Comparison of ENCODE assay signal across 1 cellular context in the genomic region with DNA sequence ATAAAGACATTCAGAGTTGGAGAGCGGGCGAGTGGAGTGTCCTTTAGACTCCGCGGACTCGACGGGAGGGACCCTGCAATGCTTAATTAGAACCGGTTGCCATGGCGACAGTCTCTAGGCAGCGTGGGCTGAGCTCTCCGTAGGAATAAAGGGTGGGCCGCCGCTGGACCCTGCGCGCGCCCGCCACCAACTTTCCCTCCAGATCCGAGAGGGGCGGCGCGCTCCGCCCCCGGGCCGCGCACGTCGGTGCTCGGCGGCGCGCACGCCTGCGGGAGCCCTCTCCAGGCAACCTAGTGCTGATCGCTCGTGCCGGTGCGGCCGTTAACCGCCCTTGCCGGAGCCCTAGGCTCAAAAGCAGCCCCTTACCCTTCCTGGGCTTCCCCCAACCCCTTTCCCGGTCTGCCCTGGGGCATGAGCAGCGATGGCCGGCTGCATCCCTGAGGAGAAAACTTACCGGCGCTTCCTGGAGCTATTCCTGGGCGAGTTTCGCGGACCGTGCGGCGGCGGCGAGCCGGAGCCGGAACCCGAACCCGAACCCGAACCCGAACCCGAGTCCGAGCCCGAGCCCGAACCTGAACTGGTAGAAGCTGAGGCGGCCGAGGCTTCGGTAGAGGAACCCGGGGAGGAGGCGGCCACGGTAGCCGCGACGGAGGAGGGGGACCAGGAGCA.
TF ChIP-seq lines count a peak whose summit lies in the region.

A gene (plus strand): TSS at position 278 of the 669 bp plus-strand sequence.

TF ChIP-seq in K562, 482 proteins besides CTCF, POLR2A, EP300 and RAD21 (continued from another document and continues in another):
- peak; percentile 84 for TF ChIP-seq BHLHE40 (IDR thresholded peaks at IDR 0.05; ENCODE audit: low read length)
- no peak for TF ChIP-seq PML (IDR thresholded peaks at IDR 0.05; ENCODE audit: low read length)
- TF ChIP-seq SETDB1 (IDR thresholded peaks at IDR 0.05; ENCODE audit: low read length) = no peak
- no peak for TF ChIP-seq KLF13 (tag; IDR thresholded peaks at IDR 0.05; ENCODE audit: borderline replicate concordance, low read depth)
- no peak for TF ChIP-seq SMAD2 (IDR thresholded peaks at IDR 0.05; ENCODE audit: low read depth, low read length)
- no peak for TF ChIP-seq MECOM (CRISPR knock-in tag; IDR thresholded peaks at IDR 0.05)
- no peak for TF ChIP-seq ZNF444 (CRISPR knock-in tag; IDR thresholded peaks at IDR 0.05)
- TF ChIP-seq RBM15 (IDR thresholded peaks at IDR 0.05; ENCODE audit: insufficient read depth, low read length) = no peak
- TF ChIP-seq BRD4 (IDR thresholded peaks at IDR 0.05) = no peak
- no peak for TF ChIP-seq ZNF146 (CRISPR knock-in tag; IDR thresholded peaks at IDR 0.05; ENCODE audit: unreplicated experiment)
- no peak for TF ChIP-seq ASH1L (IDR thresholded peaks at IDR 0.05; ENCODE audit: borderline replicate concordance, low read depth, partially characterized antibody)
- no peak for TF ChIP-seq HDAC1 (IDR thresholded peaks at IDR 0.05)
- TF ChIP-seq HLTF (IDR thresholded peaks at IDR 0.05) = no peak
- TF ChIP-seq, protein P1, sequence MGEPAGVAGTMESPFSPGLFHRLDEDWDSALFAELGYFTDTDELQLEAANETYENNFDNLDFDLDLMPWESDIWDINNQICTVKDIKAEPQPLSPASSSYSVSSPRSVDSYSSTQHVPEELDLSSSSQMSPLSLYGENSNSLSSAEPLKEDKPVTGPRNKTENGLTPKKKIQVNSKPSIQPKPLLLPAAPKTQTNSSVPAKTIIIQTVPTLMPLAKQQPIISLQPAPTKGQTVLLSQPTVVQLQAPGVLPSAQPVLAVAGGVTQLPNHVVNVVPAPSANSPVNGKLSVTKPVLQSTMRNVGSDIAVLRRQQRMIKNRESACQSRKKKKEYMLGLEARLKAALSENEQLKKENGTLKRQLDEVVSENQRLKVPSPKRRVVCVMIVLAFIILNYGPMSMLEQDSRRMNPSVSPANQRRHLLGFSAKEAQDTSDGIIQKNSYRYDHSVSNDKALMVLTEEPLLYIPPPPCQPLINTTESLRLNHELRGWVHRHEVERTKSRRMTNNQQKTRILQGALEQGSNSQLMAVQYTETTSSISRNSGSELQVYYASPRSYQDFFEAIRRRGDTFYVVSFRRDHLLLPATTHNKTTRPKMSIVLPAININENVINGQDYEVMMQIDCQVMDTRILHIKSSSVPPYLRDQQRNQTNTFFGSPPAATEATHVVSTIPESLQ (CRISPR knock-in tag; IDR thresholded peaks at IDR 0.05) = 0 out of 2 replicates have a peak, but pooled peaks have one; percentile 33
- TF ChIP-seq CC2D1A (IDR thresholded peaks at IDR 0.05) = no peak
- no peak for TF ChIP-seq MCM3 (IDR thresholded peaks at IDR 0.05)
- TF ChIP-seq, protein P2, sequence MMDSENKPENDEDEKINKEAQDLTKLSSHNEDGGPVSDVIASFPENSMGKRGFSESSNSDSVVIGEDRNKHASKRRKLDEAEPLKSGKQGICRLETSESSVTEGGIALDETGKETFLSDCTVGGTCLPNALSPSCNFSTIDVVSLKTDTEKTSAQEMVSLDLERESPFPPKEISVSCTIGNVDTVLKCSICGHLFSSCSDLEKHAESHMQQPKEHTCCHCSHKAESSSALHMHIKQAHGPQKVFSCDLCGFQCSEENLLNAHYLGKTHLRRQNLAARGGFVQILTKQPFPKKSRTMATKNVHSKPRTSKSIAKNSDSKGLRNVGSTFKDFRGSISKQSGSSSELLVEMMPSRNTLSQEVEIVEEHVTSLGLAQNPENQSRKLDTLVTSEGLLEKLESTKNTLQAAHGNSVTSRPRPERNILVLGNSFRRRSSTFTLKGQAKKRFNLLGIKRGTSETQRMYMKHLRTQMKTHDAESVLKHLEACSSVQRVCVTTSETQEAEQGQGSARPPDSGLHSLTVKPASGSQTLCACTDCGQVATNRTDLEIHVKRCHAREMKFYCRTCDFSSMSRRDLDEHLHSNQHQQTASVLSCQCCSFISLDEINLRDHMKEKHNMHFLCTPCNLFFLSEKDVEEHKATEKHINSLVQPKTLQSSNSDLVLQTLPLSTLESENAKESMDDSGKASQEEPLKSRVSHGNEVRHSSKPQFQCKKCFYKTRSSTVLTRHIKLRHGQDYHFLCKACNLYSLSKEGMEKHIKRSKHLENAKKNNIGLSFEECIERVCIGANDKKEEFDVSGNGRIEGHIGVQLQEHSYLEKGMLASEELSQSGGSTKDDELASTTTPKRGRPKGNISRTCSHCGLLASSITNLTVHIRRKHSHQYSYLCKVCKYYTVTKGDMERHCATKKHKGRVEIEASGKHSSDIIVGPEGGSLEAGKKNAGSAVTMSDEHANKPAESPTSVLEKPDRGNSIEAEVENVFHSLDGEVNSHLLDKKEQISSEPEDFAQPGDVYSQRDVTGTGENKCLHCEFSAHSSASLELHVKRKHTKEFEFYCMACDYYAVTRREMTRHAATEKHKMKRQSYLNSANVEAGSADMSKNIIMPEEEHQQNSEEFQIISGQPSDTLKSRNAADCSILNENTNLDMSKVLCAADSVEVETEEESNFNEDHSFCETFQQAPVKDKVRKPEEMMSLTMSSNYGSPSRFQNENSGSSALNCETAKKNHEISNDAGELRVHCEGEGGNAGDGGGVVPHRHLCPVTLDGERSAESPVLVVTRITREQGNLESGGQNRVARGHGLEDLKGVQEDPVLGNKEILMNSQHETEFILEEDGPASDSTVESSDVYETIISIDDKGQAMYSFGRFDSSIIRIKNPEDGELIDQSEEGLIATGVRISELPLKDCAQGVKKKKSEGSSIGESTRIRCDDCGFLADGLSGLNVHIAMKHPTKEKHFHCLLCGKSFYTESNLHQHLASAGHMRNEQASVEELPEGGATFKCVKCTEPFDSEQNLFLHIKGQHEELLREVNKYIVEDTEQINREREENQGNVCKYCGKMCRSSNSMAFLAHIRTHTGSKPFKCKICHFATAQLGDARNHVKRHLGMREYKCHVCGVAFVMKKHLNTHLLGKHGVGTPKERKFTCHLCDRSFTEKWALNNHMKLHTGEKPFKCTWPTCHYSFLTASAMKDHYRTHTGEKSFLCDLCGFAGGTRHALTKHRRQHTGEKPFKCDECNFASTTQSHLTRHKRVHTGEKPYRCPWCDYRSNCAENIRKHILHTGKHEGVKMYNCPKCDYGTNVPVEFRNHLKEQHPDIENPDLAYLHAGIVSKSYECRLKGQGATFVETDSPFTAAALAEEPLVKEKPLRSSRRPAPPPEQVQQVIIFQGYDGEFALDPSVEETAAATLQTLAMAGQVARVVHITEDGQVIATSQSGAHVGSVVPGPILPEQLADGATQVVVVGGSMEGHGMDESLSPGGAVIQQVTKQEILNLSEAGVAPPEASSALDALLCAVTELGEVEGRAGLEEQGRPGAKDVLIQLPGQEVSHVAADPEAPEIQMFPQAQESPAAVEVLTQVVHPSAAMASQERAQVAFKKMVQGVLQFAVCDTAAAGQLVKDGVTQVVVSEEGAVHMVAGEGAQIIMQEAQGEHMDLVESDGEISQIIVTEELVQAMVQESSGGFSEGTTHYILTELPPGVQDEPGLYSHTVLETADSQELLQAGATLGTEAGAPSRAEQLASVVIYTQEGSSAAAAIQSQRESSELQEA (IDR thresholded peaks at IDR 0.05; ENCODE audit: low read depth) = no peak
- no peak; the same call in 1 of the 2 replicates for TF ChIP-seq TCF3 (CRISPR knock-in tag; IDR thresholded peaks at IDR 0.05)
- no peak for TF ChIP-seq ZEB2 (IDR thresholded peaks at IDR 0.05)
- no peak for TF ChIP-seq NFRKB (IDR thresholded peaks at IDR 0.05; ENCODE audit: low read depth)
- TF ChIP-seq, protein P3, sequence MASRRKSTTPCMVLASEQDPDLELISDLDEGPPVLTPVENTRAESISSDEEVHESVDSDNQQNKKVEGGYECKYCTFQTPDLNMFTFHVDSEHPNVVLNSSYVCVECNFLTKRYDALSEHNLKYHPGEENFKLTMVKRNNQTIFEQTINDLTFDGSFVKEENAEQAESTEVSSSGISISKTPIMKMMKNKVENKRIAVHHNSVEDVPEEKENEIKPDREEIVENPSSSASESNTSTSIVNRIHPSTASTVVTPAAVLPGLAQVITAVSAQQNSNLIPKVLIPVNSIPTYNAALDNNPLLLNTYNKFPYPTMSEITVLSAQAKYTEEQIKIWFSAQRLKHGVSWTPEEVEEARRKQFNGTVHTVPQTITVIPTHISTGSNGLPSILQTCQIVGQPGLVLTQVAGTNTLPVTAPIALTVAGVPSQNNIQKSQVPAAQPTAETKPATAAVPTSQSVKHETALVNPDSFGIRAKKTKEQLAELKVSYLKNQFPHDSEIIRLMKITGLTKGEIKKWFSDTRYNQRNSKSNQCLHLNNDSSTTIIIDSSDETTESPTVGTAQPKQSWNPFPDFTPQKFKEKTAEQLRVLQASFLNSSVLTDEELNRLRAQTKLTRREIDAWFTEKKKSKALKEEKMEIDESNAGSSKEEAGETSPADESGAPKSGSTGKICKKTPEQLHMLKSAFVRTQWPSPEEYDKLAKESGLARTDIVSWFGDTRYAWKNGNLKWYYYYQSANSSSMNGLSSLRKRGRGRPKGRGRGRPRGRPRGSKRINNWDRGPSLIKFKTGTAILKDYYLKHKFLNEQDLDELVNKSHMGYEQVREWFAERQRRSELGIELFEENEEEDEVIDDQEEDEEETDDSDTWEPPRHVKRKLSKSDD (conservative IDR thresholded peaks at IDR 0.05; ENCODE audit: low read length) = no peak
- TF ChIP-seq, protein P4, sequence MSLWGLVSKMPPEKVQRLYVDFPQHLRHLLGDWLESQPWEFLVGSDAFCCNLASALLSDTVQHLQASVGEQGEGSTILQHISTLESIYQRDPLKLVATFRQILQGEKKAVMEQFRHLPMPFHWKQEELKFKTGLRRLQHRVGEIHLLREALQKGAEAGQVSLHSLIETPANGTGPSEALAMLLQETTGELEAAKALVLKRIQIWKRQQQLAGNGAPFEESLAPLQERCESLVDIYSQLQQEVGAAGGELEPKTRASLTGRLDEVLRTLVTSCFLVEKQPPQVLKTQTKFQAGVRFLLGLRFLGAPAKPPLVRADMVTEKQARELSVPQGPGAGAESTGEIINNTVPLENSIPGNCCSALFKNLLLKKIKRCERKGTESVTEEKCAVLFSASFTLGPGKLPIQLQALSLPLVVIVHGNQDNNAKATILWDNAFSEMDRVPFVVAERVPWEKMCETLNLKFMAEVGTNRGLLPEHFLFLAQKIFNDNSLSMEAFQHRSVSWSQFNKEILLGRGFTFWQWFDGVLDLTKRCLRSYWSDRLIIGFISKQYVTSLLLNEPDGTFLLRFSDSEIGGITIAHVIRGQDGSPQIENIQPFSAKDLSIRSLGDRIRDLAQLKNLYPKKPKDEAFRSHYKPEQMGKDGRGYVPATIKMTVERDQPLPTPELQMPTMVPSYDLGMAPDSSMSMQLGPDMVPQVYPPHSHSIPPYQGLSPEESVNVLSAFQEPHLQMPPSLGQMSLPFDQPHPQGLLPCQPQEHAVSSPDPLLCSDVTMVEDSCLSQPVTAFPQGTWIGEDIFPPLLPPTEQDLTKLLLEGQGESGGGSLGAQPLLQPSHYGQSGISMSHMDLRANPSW (CRISPR knock-in tag; IDR thresholded peaks at IDR 0.05) = no peak
- TF ChIP-seq JUN (IDR thresholded peaks at IDR 0.05; ENCODE audit: borderline replicate concordance, low read depth, low read length) = no peak
- 0 out of 2 replicates have a peak, but pooled peaks have one; percentile 57 for TF ChIP-seq JUN (CRISPR knock-in tag; IDR thresholded peaks at IDR 0.05; ENCODE audit: borderline replicate concordance)
- no peak for TF ChIP-seq NUFIP1 (IDR thresholded peaks at IDR 0.05; ENCODE audit: partially characterized antibody)
- TF ChIP-seq, protein P5, sequence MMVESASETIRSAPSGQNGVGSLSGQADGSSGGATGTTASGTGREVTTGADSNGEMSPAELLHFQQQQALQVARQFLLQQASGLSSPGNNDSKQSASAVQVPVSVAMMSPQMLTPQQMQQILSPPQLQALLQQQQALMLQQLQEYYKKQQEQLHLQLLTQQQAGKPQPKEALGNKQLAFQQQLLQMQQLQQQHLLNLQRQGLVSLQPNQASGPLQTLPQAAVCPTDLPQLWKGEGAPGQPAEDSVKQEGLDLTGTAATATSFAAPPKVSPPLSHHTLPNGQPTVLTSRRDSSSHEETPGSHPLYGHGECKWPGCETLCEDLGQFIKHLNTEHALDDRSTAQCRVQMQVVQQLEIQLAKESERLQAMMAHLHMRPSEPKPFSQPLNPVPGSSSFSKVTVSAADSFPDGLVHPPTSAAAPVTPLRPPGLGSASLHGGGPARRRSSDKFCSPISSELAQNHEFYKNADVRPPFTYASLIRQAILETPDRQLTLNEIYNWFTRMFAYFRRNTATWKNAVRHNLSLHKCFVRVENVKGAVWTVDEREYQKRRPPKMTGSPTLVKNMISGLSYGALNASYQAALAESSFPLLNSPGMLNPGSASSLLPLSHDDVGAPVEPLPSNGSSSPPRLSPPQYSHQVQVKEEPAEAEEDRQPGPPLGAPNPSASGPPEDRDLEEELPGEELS (CRISPR knock-in tag; IDR thresholded peaks at IDR 0.05; ENCODE audit: borderline replicate concordance) = 0 out of 2 replicates have a peak, but pooled peaks have one; percentile 85
- TF ChIP-seq SIN3B (IDR thresholded peaks at IDR 0.05; ENCODE audit: low read depth) = no peak
- TF ChIP-seq, protein P6, sequence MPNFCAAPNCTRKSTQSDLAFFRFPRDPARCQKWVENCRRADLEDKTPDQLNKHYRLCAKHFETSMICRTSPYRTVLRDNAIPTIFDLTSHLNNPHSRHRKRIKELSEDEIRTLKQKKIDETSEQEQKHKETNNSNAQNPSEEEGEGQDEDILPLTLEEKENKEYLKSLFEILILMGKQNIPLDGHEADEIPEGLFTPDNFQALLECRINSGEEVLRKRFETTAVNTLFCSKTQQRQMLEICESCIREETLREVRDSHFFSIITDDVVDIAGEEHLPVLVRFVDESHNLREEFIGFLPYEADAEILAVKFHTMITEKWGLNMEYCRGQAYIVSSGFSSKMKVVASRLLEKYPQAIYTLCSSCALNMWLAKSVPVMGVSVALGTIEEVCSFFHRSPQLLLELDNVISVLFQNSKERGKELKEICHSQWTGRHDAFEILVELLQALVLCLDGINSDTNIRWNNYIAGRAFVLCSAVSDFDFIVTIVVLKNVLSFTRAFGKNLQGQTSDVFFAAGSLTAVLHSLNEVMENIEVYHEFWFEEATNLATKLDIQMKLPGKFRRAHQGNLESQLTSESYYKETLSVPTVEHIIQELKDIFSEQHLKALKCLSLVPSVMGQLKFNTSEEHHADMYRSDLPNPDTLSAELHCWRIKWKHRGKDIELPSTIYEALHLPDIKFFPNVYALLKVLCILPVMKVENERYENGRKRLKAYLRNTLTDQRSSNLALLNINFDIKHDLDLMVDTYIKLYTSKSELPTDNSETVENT (CRISPR knock-in tag; IDR thresholded peaks at IDR 0.05) = no peak
- TF ChIP-seq, protein P7, sequence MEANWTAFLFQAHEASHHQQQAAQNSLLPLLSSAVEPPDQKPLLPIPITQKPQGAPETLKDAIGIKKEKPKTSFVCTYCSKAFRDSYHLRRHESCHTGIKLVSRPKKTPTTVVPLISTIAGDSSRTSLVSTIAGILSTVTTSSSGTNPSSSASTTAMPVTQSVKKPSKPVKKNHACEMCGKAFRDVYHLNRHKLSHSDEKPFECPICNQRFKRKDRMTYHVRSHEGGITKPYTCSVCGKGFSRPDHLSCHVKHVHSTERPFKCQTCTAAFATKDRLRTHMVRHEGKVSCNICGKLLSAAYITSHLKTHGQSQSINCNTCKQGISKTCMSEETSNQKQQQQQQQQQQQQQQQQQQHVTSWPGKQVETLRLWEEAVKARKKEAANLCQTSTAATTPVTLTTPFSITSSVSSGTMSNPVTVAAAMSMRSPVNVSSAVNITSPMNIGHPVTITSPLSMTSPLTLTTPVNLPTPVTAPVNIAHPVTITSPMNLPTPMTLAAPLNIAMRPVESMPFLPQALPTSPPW (CRISPR knock-in tag; IDR thresholded peaks at IDR 0.05) = peak; percentile 34; the same call in 1 of the 2 replicates
- peak; percentile 92 for TF ChIP-seq MXI1 (IDR thresholded peaks at IDR 0.05; ENCODE audit: low read depth, low read length)
